Comparison of ENCODE assay signal across 16 cellular contexts in genomic region chr3:16508591-16508995, GRCh38. TPM values are rescaled to one million over a fixed set of nuclear protein-coding genes. Genes with fewer than 3 reads are reported as not detected.
DNase-seq lines count a peak whose midpoint lies in the region; ATAC-seq and TF ChIP-seq lines count a peak whose summit lies in the region.
"Had no signal": no experiment of that assay in that cellular context is flagged by ENCODE, and none has a peak within 500 bp of the region (broad histone marks: within the 10 kb centered on the region; RNA-seq: fewer than 3 reads in every experiment).

No MANE protein-coding gene starts in this region.

- intact Hi-C loops in psoas muscle (cut with DNase I), result loop anchor here in 1 of 2 donors (5.0 kb wide), 1 partner anchor 61 kb away; no protein-coding TSS in a partner anchor

- H3K36me3 Mint-ChIP-seq in activated naive CD8-positive, alpha-beta T cell treated with anti-CD3 and anti-CD28 coated beads for 36 hours, result peaks cover 73% of the 10 kb centered on the region

- WGBS in psoas muscle, 3 donors, result 40 to 75% (median 51%) methylated on average over 6 of the region's 6 CpGs

- H3K9me3 Mint-ChIP-seq in activated naive CD8-positive, alpha-beta T cell treated with anti-CD3 and anti-CD28 coated beads for 36 hours, result no peaks in the 10 kb centered on the region

- H3K9me3 ChIP-seq in psoas muscle, result no peaks in the 10 kb centered on the region
- H3K9me3 ChIP-seq: colonic mucosa, heart left ventricle had no signal

- no peak for TF ChIP-seq CTCF in psoas muscle (IDR thresholded peaks at IDR 0.05)

- no peaks in the 10 kb centered on the region for H3K36me3 ChIP-seq in psoas muscle (ENCODE audit: insufficient read depth in 1 of 2, low read depth in 1 of 2)
- H3K36me3 ChIP-seq: colonic mucosa had no signal

- H3K4me3 Mint-ChIP-seq in activated naive CD8-positive, alpha-beta T cell treated with anti-CD3 and anti-CD28 coated beads for 36 hours, result peak overlapping the region; percentile 50

- H3K4me1 Mint-ChIP-seq in activated naive CD8-positive, alpha-beta T cell treated with anti-CD3 and anti-CD28 coated beads for 36 hours, result peaks cover 70% of the 10 kb centered on the region

- ATAC-seq in HG03565 (IDR thresholded peaks at IDR 0.05; ENCODE audit: unreplicated experiment), result peak; percentile 14
- ATAC-seq in psoas muscle, result no peak
- no peak for ATAC-seq in HG02678 (IDR thresholded peaks at IDR 0.05; ENCODE audit: unreplicated experiment)
- no peak for ATAC-seq in GM21576 (IDR thresholded peaks at IDR 0.05; ENCODE audit: unreplicated experiment)
- ATAC-seq: heart left ventricle, Right ventricle myocardium inferior had no signal

- peak overlapping the region; percentile 77 for H3K27ac Mint-ChIP-seq in activated naive CD8-positive, alpha-beta T cell treated with anti-CD3 and anti-CD28 coated beads for 36 hours

- no peaks in the 10 kb centered on the region for H3K27me3 Mint-ChIP-seq in activated naive CD8-positive, alpha-beta T cell treated with anti-CD3 and anti-CD28 coated beads for 36 hours

- H3K27me3 ChIP-seq in psoas muscle (ENCODE audit: insufficient read depth in 3 of 3, low read length in 2 of 3), result no peaks in the 10 kb centered on the region
- H3K27me3 ChIP-seq: heart left ventricle had no signal

- peak; percentile 28 to 50 for DNase-seq in activated CD4-positive, alpha-beta T cell treated with anti-CD3 and anti-CD28 coated beads, Interleukin-2, amount 50 U/mL, for 48 hours
- no peak for DNase-seq in activated CD4-positive, alpha-beta T cell treated with anti-CD3 and anti-CD28 coated beads for 1 hour
- DNase-seq in activated naive CD8-positive, alpha-beta T cell treated with anti-CD3 and anti-CD28 coated beads for 36 hours, result no peak
- DNase-seq in psoas muscle, result no peak
- DNase-seq in NCI-H345 (lab: John Stamatoyannopoulos, UW), result no peak
- DNase-seq: colonic mucosa; GOT3; heart left ventricle; midbrain; stimulated activated naive CD4-positive, alpha-beta T cell treated with Interleukin-2 at 50 U/mL for 16 hours had no signal

- peak overlapping the region; percentile 76 for H3K27ac ChIP-seq in psoas muscle
- H3K27ac ChIP-seq: colonic mucosa, HL-60 had no signal

- no peak overlapping the region for H3K4me3 ChIP-seq in psoas muscle
- H3K4me3 ChIP-seq: colonic mucosa, smooth muscle cell had no signal

- peaks cover 43% of the 10 kb centered on the region for H3K4me1 ChIP-seq in psoas muscle
- H3K4me1 ChIP-seq: colonic mucosa had no signal

RNA-seq across cellular contexts. Expression of gene RFTN1, which starts 4.9 kb away (rescaled TPM):
- 10 to 100 TPM; 84.2 to 84.8 TPM for total RNA-seq in activated naive CD8-positive, alpha-beta T cell treated with anti-CD3 and anti-CD28 coated beads for 36 hours
- 10 to 100 TPM; 11.5 to 21.8 (median 16.8) TPM for total RNA-seq in psoas muscle
- 10 to 100 TPM in 2 of 3 donors, 1 to 10 TPM in 1; 9.1 to 33.1 (median 14.9) TPM for polyA plus RNA-seq in psoas muscle

Comparison
In these comparisons a context has a peak if more than half of its experiments do, and no peak if none do; other contexts are left out.
1. DNase-seq: peak in activated CD4-positive, alpha-beta T cell treated with anti-CD3 and anti-CD28 coated beads, Interleukin-2, amount 50 U/mL, for 48 hours (2 of 2); none in activated CD4-positive, alpha-beta T cell treated with anti-CD3 and anti-CD28 coated beads for 1 hour (single experiment), activated naive CD8-positive, alpha-beta T cell treated with anti-CD3 and anti-CD28 coated beads for 36 hours (single experiment), psoas muscle (0 of 2) and NCI-H345 (single experiment).